Comparison of ENCODE assay signal across 1 cellular context in the genomic region with DNA sequence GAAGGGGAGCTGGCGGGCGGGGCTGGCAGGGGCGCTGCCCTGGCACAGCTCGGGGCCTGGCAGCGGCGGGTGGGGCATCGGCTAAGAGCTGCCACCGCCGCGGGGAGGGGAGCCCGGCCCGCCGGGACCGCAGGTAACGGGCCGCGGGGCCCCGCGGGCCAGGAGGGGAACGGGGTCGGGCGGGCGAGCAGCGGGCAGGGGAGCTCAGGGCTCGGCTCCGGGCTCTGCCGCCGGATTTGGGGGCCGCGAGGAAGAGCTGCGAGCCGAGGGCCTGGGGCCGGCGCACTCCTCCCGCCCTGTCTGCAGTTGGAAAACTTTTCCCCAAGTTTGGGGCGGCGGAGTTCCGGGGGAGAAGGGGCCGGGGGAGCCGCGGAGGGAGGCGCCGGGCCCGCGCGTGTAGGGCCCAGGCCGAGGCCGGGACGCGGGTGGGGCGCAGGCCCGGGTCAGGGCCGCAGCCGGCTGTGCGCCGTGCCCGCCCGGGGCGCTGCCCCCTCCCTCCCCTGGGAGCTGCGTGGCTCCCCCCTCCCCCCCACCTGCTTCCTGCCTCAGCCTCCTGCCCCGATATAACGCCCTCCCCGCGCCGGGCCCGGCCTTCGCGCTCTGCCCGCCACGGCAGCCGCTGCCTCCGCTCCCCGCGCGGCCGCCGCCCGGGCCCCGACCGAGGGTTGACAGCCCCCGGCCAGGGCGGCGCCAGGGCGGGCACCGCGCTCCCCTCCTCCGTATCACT.
TF ChIP-seq lines count a peak whose summit lies in the region.

No MANE protein-coding gene starts in this region.

TF ChIP-seq in GM23338, 12 proteins besides CTCF, POLR2A, EP300 and RAD21 (continued from another document):
- TF ChIP-seq, protein P1, sequence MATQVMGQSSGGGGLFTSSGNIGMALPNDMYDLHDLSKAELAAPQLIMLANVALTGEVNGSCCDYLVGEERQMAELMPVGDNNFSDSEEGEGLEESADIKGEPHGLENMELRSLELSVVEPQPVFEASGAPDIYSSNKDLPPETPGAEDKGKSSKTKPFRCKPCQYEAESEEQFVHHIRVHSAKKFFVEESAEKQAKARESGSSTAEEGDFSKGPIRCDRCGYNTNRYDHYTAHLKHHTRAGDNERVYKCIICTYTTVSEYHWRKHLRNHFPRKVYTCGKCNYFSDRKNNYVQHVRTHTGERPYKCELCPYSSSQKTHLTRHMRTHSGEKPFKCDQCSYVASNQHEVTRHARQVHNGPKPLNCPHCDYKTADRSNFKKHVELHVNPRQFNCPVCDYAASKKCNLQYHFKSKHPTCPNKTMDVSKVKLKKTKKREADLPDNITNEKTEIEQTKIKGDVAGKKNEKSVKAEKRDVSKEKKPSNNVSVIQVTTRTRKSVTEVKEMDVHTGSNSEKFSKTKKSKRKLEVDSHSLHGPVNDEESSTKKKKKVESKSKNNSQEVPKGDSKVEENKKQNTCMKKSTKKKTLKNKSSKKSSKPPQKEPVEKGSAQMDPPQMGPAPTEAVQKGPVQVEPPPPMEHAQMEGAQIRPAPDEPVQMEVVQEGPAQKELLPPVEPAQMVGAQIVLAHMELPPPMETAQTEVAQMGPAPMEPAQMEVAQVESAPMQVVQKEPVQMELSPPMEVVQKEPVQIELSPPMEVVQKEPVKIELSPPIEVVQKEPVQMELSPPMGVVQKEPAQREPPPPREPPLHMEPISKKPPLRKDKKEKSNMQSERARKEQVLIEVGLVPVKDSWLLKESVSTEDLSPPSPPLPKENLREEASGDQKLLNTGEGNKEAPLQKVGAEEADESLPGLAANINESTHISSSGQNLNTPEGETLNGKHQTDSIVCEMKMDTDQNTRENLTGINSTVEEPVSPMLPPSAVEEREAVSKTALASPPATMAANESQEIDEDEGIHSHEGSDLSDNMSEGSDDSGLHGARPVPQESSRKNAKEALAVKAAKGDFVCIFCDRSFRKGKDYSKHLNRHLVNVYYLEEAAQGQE (IDR thresholded peaks at IDR 0.05; ENCODE audit: unreplicated experiment) = no peak
- TF ChIP-seq NANOG (IDR thresholded peaks at IDR 0.05; ENCODE audit: borderline replicate concordance) (no peak), ZNF331 (CRISPR knock-in tag; IDR thresholded peaks at IDR 0.05; ENCODE audit: low read depth) (no peak), ZNF462 (CRISPR knock-in tag; IDR thresholded peaks at IDR 0.05) (no peak), EZH2 (IDR thresholded peaks at IDR 0.05; ENCODE audit: low read depth, unreplicated experiment) (no peak), EZH2phosphoT487 (IDR thresholded peaks at IDR 0.05; ENCODE audit: unreplicated experiment) (no peak), POLR2AphosphoS5 (IDR thresholded peaks at IDR 0.05; ENCODE audit: low read depth) (no peak), STAT1 (IDR thresholded peaks at IDR 0.05; ENCODE audit: unreplicated experiment) (no peak), ZNF114 (CRISPR knock-in tag; IDR thresholded peaks at IDR 0.05) (no peak), JUNB (IDR thresholded peaks at IDR 0.05; ENCODE audit: unreplicated experiment) (no peak)
- TF ChIP-seq, protein P2, sequence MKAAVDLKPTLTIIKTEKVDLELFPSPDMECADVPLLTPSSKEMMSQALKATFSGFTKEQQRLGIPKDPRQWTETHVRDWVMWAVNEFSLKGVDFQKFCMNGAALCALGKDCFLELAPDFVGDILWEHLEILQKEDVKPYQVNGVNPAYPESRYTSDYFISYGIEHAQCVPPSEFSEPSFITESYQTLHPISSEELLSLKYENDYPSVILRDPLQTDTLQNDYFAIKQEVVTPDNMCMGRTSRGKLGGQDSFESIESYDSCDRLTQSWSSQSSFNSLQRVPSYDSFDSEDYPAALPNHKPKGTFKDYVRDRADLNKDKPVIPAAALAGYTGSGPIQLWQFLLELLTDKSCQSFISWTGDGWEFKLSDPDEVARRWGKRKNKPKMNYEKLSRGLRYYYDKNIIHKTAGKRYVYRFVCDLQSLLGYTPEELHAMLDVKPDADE (IDR thresholded peaks at IDR 0.05) = no peak
